In the genomic region with DNA sequence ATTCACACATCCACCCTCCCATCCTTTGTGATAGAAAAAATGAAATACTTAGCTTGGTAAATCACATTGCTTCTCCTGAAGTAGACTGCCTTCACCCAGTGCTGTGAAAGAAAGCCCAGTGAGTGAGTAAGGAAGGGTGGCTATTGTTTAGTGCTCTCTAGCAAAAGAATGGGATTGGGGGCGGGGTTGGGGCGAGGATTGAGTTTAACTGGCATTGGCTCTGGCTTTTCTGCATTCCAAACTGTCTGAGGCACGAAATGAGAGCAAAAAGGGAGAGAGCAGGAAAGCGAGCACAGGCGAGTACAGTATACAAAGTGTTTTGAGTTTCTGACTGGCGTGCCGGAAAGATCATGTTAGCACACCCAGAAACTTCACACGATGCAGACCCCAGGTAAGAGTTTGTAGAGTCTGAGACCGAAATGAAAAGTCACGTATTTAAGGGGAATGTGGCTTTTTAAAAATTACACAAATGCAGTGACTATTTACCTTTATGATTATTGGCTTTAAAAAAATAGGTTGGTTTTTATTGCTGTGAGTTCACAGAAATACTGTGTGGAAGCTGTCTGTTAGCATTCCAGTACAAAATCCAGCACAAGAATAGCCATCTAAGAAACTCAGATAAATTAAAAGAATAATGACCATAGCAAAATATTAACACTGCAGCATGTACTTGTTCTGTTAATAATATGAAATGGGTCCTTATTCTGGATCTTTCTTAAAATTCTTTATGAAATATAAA, we compare ENCODE assay signal across 1 cellular context.
TF ChIP-seq lines count a peak whose summit lies in the region.

No MANE protein-coding gene starts in this region.

TF ChIP-seq in H1, 55 proteins besides CTCF, POLR2A, EP300 and RAD21 (continued from another document):
- TF ChIP-seq, protein P1, sequence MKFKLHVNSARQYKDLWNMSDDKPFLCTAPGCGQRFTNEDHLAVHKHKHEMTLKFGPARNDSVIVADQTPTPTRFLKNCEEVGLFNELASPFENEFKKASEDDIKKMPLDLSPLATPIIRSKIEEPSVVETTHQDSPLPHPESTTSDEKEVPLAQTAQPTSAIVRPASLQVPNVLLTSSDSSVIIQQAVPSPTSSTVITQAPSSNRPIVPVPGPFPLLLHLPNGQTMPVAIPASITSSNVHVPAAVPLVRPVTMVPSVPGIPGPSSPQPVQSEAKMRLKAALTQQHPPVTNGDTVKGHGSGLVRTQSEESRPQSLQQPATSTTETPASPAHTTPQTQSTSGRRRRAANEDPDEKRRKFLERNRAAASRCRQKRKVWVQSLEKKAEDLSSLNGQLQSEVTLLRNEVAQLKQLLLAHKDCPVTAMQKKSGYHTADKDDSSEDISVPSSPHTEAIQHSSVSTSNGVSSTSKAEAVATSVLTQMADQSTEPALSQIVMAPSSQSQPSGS (IDR thresholded peaks at IDR 0.05; ENCODE audit: low read length), result no peak
- TF ChIP-seq RFX5 (IDR thresholded peaks at IDR 0.05; ENCODE audit: borderline replicate concordance, low read depth, low read length) (no peak), EZH2 (IDR thresholded peaks at IDR 0.05; ENCODE audit: low read depth, low read length, severe bottlenecking) (no peak), TCF12 (IDR thresholded peaks at IDR 0.05; ENCODE audit: low read depth, low read length) (no peak), POU5F1 (IDR thresholded peaks at IDR 0.05; ENCODE audit: low read depth, low read length) (no peak), TAF1 (IDR thresholded peaks at IDR 0.05; ENCODE audit: low read depth, low read length) (peak; percentile 82), ASH2L (IDR thresholded peaks at IDR 0.05; ENCODE audit: low read length) (peak; percentile 86), SUZ12 (IDR thresholded peaks at IDR 0.05; ENCODE audit: low read length) (no peak), MAFK (IDR thresholded peaks at IDR 0.05; ENCODE audit: low read depth, low read length) (no peak), PHF8 (conservative IDR thresholded peaks at IDR 0.05; ENCODE audit: low read depth, low read length) (no peak), CEBPB (IDR thresholded peaks at IDR 0.05; ENCODE audit: low read depth, low read length) (no peak), SIX5 (IDR thresholded peaks at IDR 0.05; ENCODE audit: low read depth, low read length) (no peak), FOSL1 (IDR thresholded peaks at IDR 0.05; ENCODE audit: insufficient read depth, low read depth, low read length) (no peak), CTBP2 (IDR thresholded peaks at IDR 0.05; ENCODE audit: borderline replicate concordance, insufficient read depth, insufficient read length, low read length) (no peak), JUN (IDR thresholded peaks at IDR 0.05; ENCODE audit: low read depth, low read length) (no peak), POLR2AphosphoS5 (IDR thresholded peaks at IDR 0.05; ENCODE audit: low read depth, low read length) (peak; percentile 70; the same call in 1 of the 2 replicates), HDAC6 (IDR thresholded peaks at IDR 0.05; ENCODE audit: low read depth, low read length) (no peak), TBP (IDR thresholded peaks at IDR 0.05; ENCODE audit: low read depth, low read length) (peak; percentile 81), NRF1 (IDR thresholded peaks at IDR 0.05; ENCODE audit: low read depth, low read length) (no peak), ZNF274 (IDR thresholded peaks at IDR 0.05; ENCODE audit: borderline replicate concordance, extremely low read depth, low read length) (no peak), GABPA (IDR thresholded peaks at IDR 0.05; ENCODE audit: borderline replicate concordance, insufficient read depth, low read length) (no peak), SP4 (IDR thresholded peaks at IDR 0.05; ENCODE audit: low read length) (no peak), CHD1 (IDR thresholded peaks at IDR 0.05; ENCODE audit: low read depth, low read length) (no peak), YY1 (IDR thresholded peaks at IDR 0.05; ENCODE audit: low read depth, low read length) (0 out of 2 replicates have a peak, but pooled peaks have one; percentile 32), SIN3A (conservative IDR thresholded peaks at IDR 0.05 in 1 of 2, IDR thresholded peaks at IDR 0.05 in 1 of 2; ENCODE audit: low read depth in 1 of 2, low read length in 2 of 2) (peak in 1 of 2 experiments; percentile 61; a peak in 1 of 4 replicates), TEAD4 (IDR thresholded peaks at IDR 0.05; ENCODE audit: low read depth, low read length) (peak; percentile 67; the same call in 1 of the 2 replicates), RNF2 (IDR thresholded peaks at IDR 0.05; ENCODE audit: borderline replicate concordance, low read depth, low read length, missing control alignments, poor library complexity, severe bottlenecking) (no peak), KDM4A (IDR thresholded peaks at IDR 0.05; ENCODE audit: low read depth, low read length, severe bottlenecking) (no peak), SP2 (IDR thresholded peaks at IDR 0.05; ENCODE audit: low read length) (no peak), JUND (IDR thresholded peaks at IDR 0.05; ENCODE audit: low read length) (peak; percentile 3; the same call in 1 of the 2 replicates), CREB1 (IDR thresholded peaks at IDR 0.05) (no peak), SP1 (IDR thresholded peaks at IDR 0.05; ENCODE audit: low read depth, low read length) (peak; percentile 82)
- TF ChIP-seq, protein P2, sequence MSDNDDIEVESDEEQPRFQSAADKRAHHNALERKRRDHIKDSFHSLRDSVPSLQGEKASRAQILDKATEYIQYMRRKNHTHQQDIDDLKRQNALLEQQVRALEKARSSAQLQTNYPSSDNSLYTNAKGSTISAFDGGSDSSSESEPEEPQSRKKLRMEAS (IDR thresholded peaks at IDR 0.05), result no peak
- TF ChIP-seq, protein P3, sequence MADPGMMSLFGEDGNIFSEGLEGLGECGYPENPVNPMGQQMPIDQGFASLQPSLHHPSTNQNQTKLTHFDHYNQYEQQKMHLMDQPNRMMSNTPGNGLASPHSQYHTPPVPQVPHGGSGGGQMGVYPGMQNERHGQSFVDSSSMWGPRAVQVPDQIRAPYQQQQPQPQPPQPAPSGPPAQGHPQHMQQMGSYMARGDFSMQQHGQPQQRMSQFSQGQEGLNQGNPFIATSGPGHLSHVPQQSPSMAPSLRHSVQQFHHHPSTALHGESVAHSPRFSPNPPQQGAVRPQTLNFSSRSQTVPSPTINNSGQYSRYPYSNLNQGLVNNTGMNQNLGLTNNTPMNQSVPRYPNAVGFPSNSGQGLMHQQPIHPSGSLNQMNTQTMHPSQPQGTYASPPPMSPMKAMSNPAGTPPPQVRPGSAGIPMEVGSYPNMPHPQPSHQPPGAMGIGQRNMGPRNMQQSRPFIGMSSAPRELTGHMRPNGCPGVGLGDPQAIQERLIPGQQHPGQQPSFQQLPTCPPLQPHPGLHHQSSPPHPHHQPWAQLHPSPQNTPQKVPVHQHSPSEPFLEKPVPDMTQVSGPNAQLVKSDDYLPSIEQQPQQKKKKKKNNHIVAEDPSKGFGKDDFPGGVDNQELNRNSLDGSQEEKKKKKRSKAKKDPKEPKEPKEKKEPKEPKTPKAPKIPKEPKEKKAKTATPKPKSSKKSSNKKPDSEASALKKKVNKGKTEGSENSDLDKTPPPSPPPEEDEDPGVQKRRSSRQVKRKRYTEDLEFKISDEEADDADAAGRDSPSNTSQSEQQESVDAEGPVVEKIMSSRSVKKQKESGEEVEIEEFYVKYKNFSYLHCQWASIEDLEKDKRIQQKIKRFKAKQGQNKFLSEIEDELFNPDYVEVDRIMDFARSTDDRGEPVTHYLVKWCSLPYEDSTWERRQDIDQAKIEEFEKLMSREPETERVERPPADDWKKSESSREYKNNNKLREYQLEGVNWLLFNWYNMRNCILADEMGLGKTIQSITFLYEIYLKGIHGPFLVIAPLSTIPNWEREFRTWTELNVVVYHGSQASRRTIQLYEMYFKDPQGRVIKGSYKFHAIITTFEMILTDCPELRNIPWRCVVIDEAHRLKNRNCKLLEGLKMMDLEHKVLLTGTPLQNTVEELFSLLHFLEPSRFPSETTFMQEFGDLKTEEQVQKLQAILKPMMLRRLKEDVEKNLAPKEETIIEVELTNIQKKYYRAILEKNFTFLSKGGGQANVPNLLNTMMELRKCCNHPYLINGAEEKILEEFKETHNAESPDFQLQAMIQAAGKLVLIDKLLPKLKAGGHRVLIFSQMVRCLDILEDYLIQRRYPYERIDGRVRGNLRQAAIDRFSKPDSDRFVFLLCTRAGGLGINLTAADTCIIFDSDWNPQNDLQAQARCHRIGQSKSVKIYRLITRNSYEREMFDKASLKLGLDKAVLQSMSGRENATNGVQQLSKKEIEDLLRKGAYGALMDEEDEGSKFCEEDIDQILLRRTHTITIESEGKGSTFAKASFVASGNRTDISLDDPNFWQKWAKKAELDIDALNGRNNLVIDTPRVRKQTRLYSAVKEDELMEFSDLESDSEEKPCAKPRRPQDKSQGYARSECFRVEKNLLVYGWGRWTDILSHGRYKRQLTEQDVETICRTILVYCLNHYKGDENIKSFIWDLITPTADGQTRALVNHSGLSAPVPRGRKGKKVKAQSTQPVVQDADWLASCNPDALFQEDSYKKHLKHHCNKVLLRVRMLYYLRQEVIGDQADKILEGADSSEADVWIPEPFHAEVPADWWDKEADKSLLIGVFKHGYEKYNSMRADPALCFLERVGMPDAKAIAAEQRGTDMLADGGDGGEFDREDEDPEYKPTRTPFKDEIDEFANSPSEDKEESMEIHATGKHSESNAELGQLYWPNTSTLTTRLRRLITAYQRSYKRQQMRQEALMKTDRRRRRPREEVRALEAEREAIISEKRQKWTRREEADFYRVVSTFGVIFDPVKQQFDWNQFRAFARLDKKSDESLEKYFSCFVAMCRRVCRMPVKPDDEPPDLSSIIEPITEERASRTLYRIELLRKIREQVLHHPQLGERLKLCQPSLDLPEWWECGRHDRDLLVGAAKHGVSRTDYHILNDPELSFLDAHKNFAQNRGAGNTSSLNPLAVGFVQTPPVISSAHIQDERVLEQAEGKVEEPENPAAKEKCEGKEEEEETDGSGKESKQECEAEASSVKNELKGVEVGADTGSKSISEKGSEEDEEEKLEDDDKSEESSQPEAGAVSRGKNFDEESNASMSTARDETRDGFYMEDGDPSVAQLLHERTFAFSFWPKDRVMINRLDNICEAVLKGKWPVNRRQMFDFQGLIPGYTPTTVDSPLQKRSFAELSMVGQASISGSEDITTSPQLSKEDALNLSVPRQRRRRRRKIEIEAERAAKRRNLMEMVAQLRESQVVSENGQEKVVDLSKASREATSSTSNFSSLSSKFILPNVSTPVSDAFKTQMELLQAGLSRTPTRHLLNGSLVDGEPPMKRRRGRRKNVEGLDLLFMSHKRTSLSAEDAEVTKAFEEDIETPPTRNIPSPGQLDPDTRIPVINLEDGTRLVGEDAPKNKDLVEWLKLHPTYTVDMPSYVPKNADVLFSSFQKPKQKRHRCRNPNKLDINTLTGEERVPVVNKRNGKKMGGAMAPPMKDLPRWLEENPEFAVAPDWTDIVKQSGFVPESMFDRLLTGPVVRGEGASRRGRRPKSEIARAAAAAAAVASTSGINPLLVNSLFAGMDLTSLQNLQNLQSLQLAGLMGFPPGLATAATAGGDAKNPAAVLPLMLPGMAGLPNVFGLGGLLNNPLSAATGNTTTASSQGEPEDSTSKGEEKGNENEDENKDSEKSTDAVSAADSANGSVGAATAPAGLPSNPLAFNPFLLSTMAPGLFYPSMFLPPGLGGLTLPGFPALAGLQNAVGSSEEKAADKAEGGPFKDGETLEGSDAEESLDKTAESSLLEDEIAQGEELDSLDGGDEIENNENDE (IDR thresholded peaks at IDR 0.05; ENCODE audit: insufficient replicate concordance, low read length), result peak; percentile 57
- TF ChIP-seq, protein P4, sequence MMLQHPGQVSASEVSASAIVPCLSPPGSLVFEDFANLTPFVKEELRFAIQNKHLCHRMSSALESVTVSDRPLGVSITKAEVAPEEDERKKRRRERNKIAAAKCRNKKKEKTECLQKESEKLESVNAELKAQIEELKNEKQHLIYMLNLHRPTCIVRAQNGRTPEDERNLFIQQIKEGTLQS (IDR thresholded peaks at IDR 0.05; ENCODE audit: insufficient read depth, low read depth, low read length), result no peak
TF ChIP-seq in H1: peak in this region for 14.
